30 cellular contexts compared by ENCODE assay signal in the genomic region with DNA sequence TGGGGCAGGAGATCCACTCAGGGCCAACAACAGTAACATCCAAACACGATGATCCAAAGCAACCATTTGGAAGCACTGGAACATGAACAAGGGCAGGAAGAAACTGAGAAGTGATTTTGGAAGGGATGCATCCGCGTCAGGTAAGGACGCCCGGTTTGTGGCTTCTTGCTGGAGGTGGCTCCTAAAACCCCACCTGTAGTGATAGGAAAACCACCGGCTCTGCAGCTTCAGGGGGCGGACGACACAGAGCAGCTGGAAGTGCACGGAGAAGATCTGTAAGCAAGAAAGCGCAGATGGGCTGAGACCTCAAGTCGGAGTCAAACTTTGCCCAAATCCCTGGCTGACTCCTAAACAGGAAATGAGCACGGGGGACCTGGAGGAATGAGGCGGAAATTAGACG.
A peak's percentile ranks its signal among the peaks of the same experiment; 100 is the strongest.
DNase-seq lines count a peak whose midpoint lies in the region; ATAC-seq and TF ChIP-seq lines count a peak whose summit lies in the region.
"Had no signal": no experiment of that assay in that cellular context is flagged by ENCODE, and none has a peak within 500 bp of the region (broad histone marks: within the 10 kb centered on the region; RNA-seq: fewer than 3 reads in every experiment).

No MANE protein-coding gene starts in this region.

- TF ChIP-seq POLR2A in gastrocnemius medialis (IDR thresholded peaks at IDR 0.05) = no peak

- in situ Hi-C loops in gastrocnemius medialis (cut with MboI; ENCODE audit: low sequenced_read_pairs in 4 of 4) = no loop called here

- H3K36me3 Mint-ChIP-seq in endothelial cell (ENCODE audit: low read depth, unreplicated experiment) = no peaks in the 10 kb centered on the region
- H3K36me3 Mint-ChIP-seq: CD8-positive, alpha-beta memory T cell had no signal

- CTCF ChIA-PET in PC-9 (lab: Charles Lee) = no interaction called here

- H3K27ac ChIP-seq in WERI-Rb-1 = no peak overlapping the region
- H3K27ac ChIP-seq in PC-9 = no peak overlapping the region
- H3K27ac ChIP-seq in gastrocnemius medialis = no peak overlapping the region
- H3K27ac ChIP-seq: ovary, vagina had no signal

- no TSS peak for BruUV-seq in PC-9 (replicated peaks; lab: Mats Ljungman, UMichigan)

- H3K9me2 ChIP-seq in PC-9 (ENCODE audit: insufficient read depth) = no peaks in the 10 kb centered on the region

- no peak overlapping the region for H3K4me2 ChIP-seq in PC-9

- H3K27me3 Mint-ChIP-seq in endothelial cell (ENCODE audit: unreplicated experiment) = peaks cover 1% of the 10 kb centered on the region
- H3K27me3 Mint-ChIP-seq: dendritic cell treated with granulocyte-macrophage colony-stimulating factor and Interleukin-4, amounts not matched to agents 40 ng/mL and 50 ng/mL, for 4 days had no signal

- H3K4me1 Mint-ChIP-seq in endothelial cell (ENCODE audit: unreplicated experiment) = peaks cover 8% of the 10 kb centered on the region
- H3K4me1 Mint-ChIP-seq: activated CD4-positive, alpha-beta T cell treated with anti-CD3 and anti-CD28 coated beads for 36 hours; CD8-positive, alpha-beta memory T cell had no signal

- DNase-seq in D341Med (ENCODE audit: low spot score) (peak; percentile 9), WERI-Rb-1 (peak; percentile 2), endothelial cell (ENCODE audit: low spot score) (peak; percentile 0), sciatic nerve (ENCODE audit: low spot score) (peak; percentile 28), PC-9 (no peak), gastrocnemius medialis (no peak)
- DNase-seq: activated CD4-positive, alpha-beta T cell treated with anti-CD3 and anti-CD28 coated beads for 36 hours; activated gamma-delta T cell treated with Interleukin-2 at 50 U/mL for 16 hours; activated T-cell treated with anti-CD3 and anti-CD28 coated beads, Interleukin-2, amount 50 U/mL, for 4 hours; caudate nucleus; foreskin melanocyte; mammary epithelial cell; NCI-H1417; NCI-H2081; NCI-H226; NCI-H526 treated with DMSO at 0.1 percent for 48 hours; NK-92 treated with Interleukin-12 subunit alpha and Interleukin-12 subunit beta, amount 100 ng/mL, for 24 hours; PC-3; retina; SIG-M5; stimulated activated CD4-positive, alpha-beta T cell treated with anti-CD3 and anti-CD28 coated beads, Interleukin-1b, Interleukin-23, amount 100 ng/mL, for 48 hours; stimulated activated naive CD8-positive, alpha-beta T cell treated with anti-CD3 and anti-CD28 coated beads, Interleukin-15, Interleukin-2, amounts not matched to agents 100 U/mL and 50 U/mL, for 24 hours had no signal

- H3K4me3 ChIP-seq in WERI-Rb-1 (ENCODE audit: low read depth, low read length) = no peak overlapping the region
- no peak overlapping the region for H3K4me3 ChIP-seq in PC-9
- no peak overlapping the region for H3K4me3 ChIP-seq in gastrocnemius medialis
- H3K4me3 ChIP-seq: ovary, vagina had no signal

- H3K27me3 ChIP-seq in WERI-Rb-1 (ENCODE audit: insufficient read depth, low read depth, severe bottlenecking) = no peaks in the 10 kb centered on the region
- peaks cover 76% of the 10 kb centered on the region for H3K27me3 ChIP-seq in PC-9 (ENCODE audit: insufficient read depth, low read depth)
- no peaks in the 10 kb centered on the region for H3K27me3 ChIP-seq in gastrocnemius medialis
- H3K27me3 ChIP-seq: BE2C, ovary, vagina had no signal

- POLR2A ChIA-PET in PC-9 (lab: Charles Lee; ENCODE audit: unreplicated experiment) = no interaction called here

- no peak overlapping the region for H3K4me3 Mint-ChIP-seq in endothelial cell (ENCODE audit: unreplicated experiment)
- H3K4me3 Mint-ChIP-seq: activated CD4-positive, alpha-beta T cell treated with anti-CD3 and anti-CD28 coated beads for 36 hours; activated T-cell treated with anti-CD3 and anti-CD28 coated beads, Interleukin-2, amount 50 U/mL, for 4 hours; CD8-positive, alpha-beta memory T cell; dendritic cell treated with granulocyte-macrophage colony-stimulating factor and Interleukin-4, amounts not matched to agents 40 ng/mL and 50 ng/mL, for 4 days had no signal

- H3K79me2 ChIP-seq in PC-9 (ENCODE audit: low read depth) = no peaks in the 10 kb centered on the region

- H4K20me1 ChIP-seq in PC-9 (ENCODE audit: insufficient read depth) = no peaks in the 10 kb centered on the region

- no peak overlapping the region for H3K27ac Mint-ChIP-seq in endothelial cell (ENCODE audit: unreplicated experiment)
- H3K27ac Mint-ChIP-seq: activated CD4-positive, alpha-beta T cell treated with anti-CD3 and anti-CD28 coated beads for 36 hours; CD8-positive, alpha-beta memory T cell; dendritic cell treated with granulocyte-macrophage colony-stimulating factor and Interleukin-4, amounts not matched to agents 40 ng/mL and 50 ng/mL, for 4 days had no signal

- intact Hi-C loops in sciatic nerve (cut with DNase I) (no loop called here), PC-9 (cut with micrococcal nuclease; ENCODE audit: unreplicated experiment) (no loop called here), gastrocnemius medialis (cut with DNase I; ENCODE audit: low total_unique reads) (no loop called here)

- H3K36me3 ChIP-seq in WERI-Rb-1 (no peaks in the 10 kb centered on the region), PC-9 (ENCODE audit: low read depth) (no peaks in the 10 kb centered on the region), gastrocnemius medialis (no peaks in the 10 kb centered on the region)
- H3K36me3 ChIP-seq: BE2C, ovary, vagina had no signal

- no peak overlapping the region for H2AFZ ChIP-seq in PC-9

- H3K4me1 ChIP-seq in PC-9 (replicated peaks; ENCODE audit: insufficient read depth) (no peaks in the 10 kb centered on the region), gastrocnemius medialis (no peaks in the 10 kb centered on the region)
- H3K4me1 ChIP-seq: BE2C, vagina had no signal

- ATAC-seq in sciatic nerve (no peak), gastrocnemius medialis (no peak), HG03039 (IDR thresholded peaks at IDR 0.05; ENCODE audit: unreplicated experiment) (no peak)
- ATAC-seq: activated CD4-positive, alpha-beta T cell treated with anti-CD3 and anti-CD28 coated beads for 36 hours; activated T-cell treated with anti-CD3 and anti-CD28 coated beads, Interleukin-2, amount 50 U/mL, for 4 hours; HCT116; HepG2; PC-3; stimulated activated naive CD8-positive, alpha-beta T cell treated with anti-CD3 and anti-CD28 coated beads, Interleukin-15, Interleukin-2, amounts not matched to agents 100 U/mL and 50 U/mL, for 24 hours had no signal

- H3K9me3 ChIP-seq in WERI-Rb-1 (ENCODE audit: severe bottlenecking) = no peaks in the 10 kb centered on the region
- no peaks in the 10 kb centered on the region for H3K9me3 ChIP-seq in PC-9 (ENCODE audit: insufficient read depth, low read depth)
- H3K9me3 ChIP-seq in gastrocnemius medialis = peaks cover 0 to 11% (median 0%) of the 10 kb centered on the region in 3 donors
- H3K9me3 ChIP-seq: BE2C, vagina had no signal

- H3K9me3 Mint-ChIP-seq in endothelial cell (ENCODE audit: unreplicated experiment) = no peaks in the 10 kb centered on the region

- H3F3A ChIP-seq in PC-9 (ENCODE audit: insufficient read depth, low read depth) = no peaks in the 10 kb centered on the region

- TF ChIP-seq CTCF in WERI-Rb-1 (IDR thresholded peaks at IDR 0.05; ENCODE audit: low read depth, low read length) (no peak), endothelial cell (IDR thresholded peaks at IDR 0.05; ENCODE audit: unreplicated experiment) (no peak), PC-9 (conservative IDR thresholded peaks at IDR 0.05) (no peak), gastrocnemius medialis (IDR thresholded peaks at IDR 0.05 in 4 of 5, conservative IDR thresholded peaks at IDR 0.05 in 1 of 5) (no peak)

Comparison
In these comparisons a context has a peak if more than half of its experiments do, and no peak if none do; other contexts are left out.
1. DNase-seq: peak in D341Med (single experiment), WERI-Rb-1 (single experiment), endothelial cell (single experiment) and sciatic nerve (single experiment); none in PC-9 (0 of 2) and gastrocnemius medialis (0 of 2).